ENCODE assay signal across 8 cellular contexts in the genomic region with DNA sequence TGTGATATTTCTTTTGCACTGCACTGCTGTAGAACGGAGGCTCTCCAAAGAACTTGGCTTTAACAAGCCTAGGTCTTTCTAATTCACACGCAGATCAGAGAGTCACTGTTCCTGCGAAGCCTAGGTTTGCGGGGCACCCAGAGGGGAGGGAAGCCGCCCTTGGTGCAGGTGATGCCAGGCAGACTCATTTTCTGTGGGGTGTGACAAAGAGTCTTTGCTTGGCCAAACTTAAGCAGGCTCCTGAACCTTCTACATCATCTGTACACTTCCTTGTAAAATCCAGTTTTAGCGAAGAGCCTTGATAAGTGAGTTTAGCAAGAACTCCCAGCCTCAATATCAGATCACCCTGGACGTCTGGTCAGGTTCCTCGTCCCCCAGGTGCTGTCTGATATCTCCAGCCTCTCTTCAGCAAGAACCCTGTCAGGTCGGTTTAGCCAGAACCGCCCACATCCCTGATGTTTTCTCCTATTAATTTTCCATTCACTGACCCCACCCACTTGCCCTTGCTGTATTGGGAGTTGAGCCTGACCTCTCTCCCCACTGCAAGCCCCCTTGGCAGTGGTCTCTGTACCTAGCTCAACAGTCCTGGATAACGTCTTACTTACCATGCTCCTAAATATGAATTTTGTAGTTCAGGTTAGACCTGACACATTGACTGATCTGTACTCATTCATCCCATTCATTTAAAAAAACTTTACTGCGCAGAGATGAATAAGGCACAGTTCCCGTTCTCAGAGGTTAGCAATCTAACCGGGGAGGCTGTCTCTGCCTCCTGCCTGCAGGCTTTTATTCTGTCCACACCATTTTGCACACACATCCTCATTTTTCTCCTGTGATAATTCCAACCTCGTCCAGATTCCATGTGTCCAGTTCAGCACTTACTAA. TPM values are rescaled to one million over a fixed set of nuclear protein-coding genes. Genes with fewer than 3 reads are reported as not detected.
A peak's percentile ranks its signal among the peaks of the same experiment; 100 is the strongest.
DNase-seq lines count a peak whose midpoint lies in the region; ATAC-seq and TF ChIP-seq lines count a peak whose summit lies in the region.

No MANE protein-coding gene starts in this region.

- H3K9me3 Mint-ChIP-seq in IgD-negative memory B cell (no peaks in the 10 kb centered on the region), nephron (no peaks in the 10 kb centered on the region)
- no peaks in the 10 kb centered on the region for H3K9me3 Mint-ChIP-seq in activated CD4-positive, alpha-beta memory T cell treated with anti-CD3 and anti-CD28 coated beads, Interleukin-2, amount 10 ng/mL, durations not matched to agents 7 days and 5 days

- CTCF ChIA-PET in activated CD4-positive, alpha-beta memory T cell treated with anti-CD3 and anti-CD28 coated beads, Interleukin-2, amount 10 ng/mL, durations not matched to agents 7 days and 5 days (lab: Charles Lee): interaction anchor here (0.6 to 2.0 kb wide), 3 partner anchors 8 to 156 kb away, joined by 3 to 5 read pairs (median 5); no protein-coding TSS in a partner anchor

- peak overlapping the region; percentile 67 to 81 (median 70) for H3K27ac Mint-ChIP-seq in IgD-negative memory B cell
- no peak overlapping the region for H3K27ac Mint-ChIP-seq in activated CD4-positive, alpha-beta memory T cell treated with anti-CD3 and anti-CD28 coated beads, Interleukin-2, amount 10 ng/mL, durations not matched to agents 7 days and 5 days
- peak overlapping the region in 1 of 3 experiments; percentile 50 for H3K27ac Mint-ChIP-seq in nephron

- H3K27me3 Mint-ChIP-seq in IgD-negative memory B cell (peaks cover 2% of the 10 kb centered on the region), nephron (ENCODE audit: low read depth) (peaks cover 9% of the 10 kb centered on the region)
- H3K27me3 Mint-ChIP-seq in activated CD4-positive, alpha-beta memory T cell treated with anti-CD3 and anti-CD28 coated beads, Interleukin-2, amount 10 ng/mL, durations not matched to agents 7 days and 5 days: peaks cover 9% of the 10 kb centered on the region

- no peak for ATAC-seq in GM21360 (IDR thresholded peaks at IDR 0.05; ENCODE audit: unreplicated experiment)

- H3K36me3 Mint-ChIP-seq in IgD-negative memory B cell: no peaks in the 10 kb centered on the region
- no peaks in the 10 kb centered on the region for H3K36me3 Mint-ChIP-seq in activated CD4-positive, alpha-beta memory T cell treated with anti-CD3 and anti-CD28 coated beads, Interleukin-2, amount 10 ng/mL, durations not matched to agents 7 days and 5 days (ENCODE audit: low read depth)
- no peaks in the 10 kb centered on the region for H3K36me3 Mint-ChIP-seq in nephron (ENCODE audit: low read depth)

- peak overlapping the region; percentile 33 to 69 (median 60) for H3K4me3 Mint-ChIP-seq in IgD-negative memory B cell
- peak overlapping the region; percentile 63 for H3K4me3 Mint-ChIP-seq in activated CD4-positive, alpha-beta memory T cell treated with anti-CD3 and anti-CD28 coated beads, Interleukin-2, amount 10 ng/mL, durations not matched to agents 7 days and 5 days
- H3K4me3 Mint-ChIP-seq in nephron: peak overlapping the region; percentile 75 to 87 (median 80)

- DNase-seq in DMS153 (lab: John Stamatoyannopoulos, UW) (peak; percentile 6), DMS153 treated with DMSO at 0.1 percent for 48 hours (lab: John Stamatoyannopoulos, UW; ENCODE audit: unreplicated experiment) (no peak), A172 (ENCODE audit: low spot score) (no peak), cerebellum (ENCODE audit: low spot score) (no peak)
- DNase-seq in activated CD4-positive, alpha-beta memory T cell treated with anti-CD3 and anti-CD28 coated beads, Interleukin-2, amount 10 ng/mL, durations not matched to agents 7 days and 5 days: no peak

- POLR2A ChIA-PET in activated CD4-positive, alpha-beta memory T cell treated with anti-CD3 and anti-CD28 coated beads, Interleukin-2, amount 10 ng/mL, durations not matched to agents 7 days and 5 days (lab: Charles Lee): no interaction called here

- H3K4me1 Mint-ChIP-seq in IgD-negative memory B cell (peaks cover 10 to 11% (median 10%) of the 10 kb centered on the region in 3 donors), nephron (peaks cover 19% of the 10 kb centered on the region)
- peaks cover 25% of the 10 kb centered on the region for H3K4me1 Mint-ChIP-seq in activated CD4-positive, alpha-beta memory T cell treated with anti-CD3 and anti-CD28 coated beads, Interleukin-2, amount 10 ng/mL, durations not matched to agents 7 days and 5 days

- no peak for TF ChIP-seq CTCF in nephron (IDR thresholded peaks at IDR 0.05; ENCODE audit: unreplicated experiment in 3 of 3)

RNA-seq across cellular contexts. Expression of gene UBAC1, which starts 0.9 kb away (rescaled TPM):
- polyA plus RNA-seq in IgD-negative memory B cell: 19.5 TPM
- total RNA-seq in activated CD4-positive, alpha-beta memory T cell treated with anti-CD3 and anti-CD28 coated beads, Interleukin-2, amount 10 ng/mL, durations not matched to agents 7 days and 5 days: 10 to 100 TPM; 28.1 to 29.5 TPM
- 113 and 145 TPM in 2 replicates for total RNA-seq in A172 (2014; rRNA removed; shearing (Covaris generic))
- total RNA-seq in cerebellum: 21.1 TPM

RNA-seq across cellular contexts. Expression of gene CAMSAP1, which starts 54.7 kb away (rescaled TPM):
- polyA plus RNA-seq in IgD-negative memory B cell: 2.7 TPM
- 10 to 100 TPM; 20.9 to 22.0 TPM for total RNA-seq in activated CD4-positive, alpha-beta memory T cell treated with anti-CD3 and anti-CD28 coated beads, Interleukin-2, amount 10 ng/mL, durations not matched to agents 7 days and 5 days
- total RNA-seq in A172 (2014; rRNA removed; shearing (Covaris generic)): 30.7 TPM in 2 replicates
- total RNA-seq in cerebellum: 111 TPM
